ENCODE assay signal across 7 cellular contexts in the genomic region with DNA sequence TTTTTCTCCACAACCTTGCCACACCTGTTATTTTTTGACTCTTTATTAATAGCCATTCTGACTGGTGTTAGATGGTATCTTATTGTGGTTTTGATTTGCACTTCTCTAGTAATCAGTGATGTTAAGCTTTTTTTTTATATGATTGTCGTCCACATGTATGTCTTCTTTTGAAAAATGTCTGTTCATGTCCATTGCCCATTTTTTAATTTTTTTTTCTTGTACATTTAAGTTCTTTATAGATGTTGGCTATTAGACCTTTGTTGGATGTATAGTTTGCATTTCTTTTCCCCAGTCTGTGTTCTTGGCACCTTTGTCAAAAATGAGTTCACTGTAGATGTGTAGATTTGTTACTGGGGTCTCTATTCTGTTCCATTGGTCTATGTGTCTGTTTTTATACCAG. TPM values are rescaled to one million over a fixed set of nuclear protein-coding genes. Genes with fewer than 3 reads are reported as not detected.
"Had no signal": no experiment of that assay in that cellular context is flagged by ENCODE, and none has a peak within 500 bp of the region (broad histone marks: within the 10 kb centered on the region; RNA-seq: fewer than 3 reads in every experiment).

No MANE protein-coding gene starts in this region.

- H3K27ac Mint-ChIP-seq: IgD-negative memory B cell had no signal

- FAIRE-seq: HepG2, HTR-8/SVneo, K562 had no signal

- H3K9me3 Mint-ChIP-seq: IgD-negative memory B cell had no signal

- ATAC-seq: HepG2, K562 had no signal

- DNase-seq: IMR-90, KBM-7 had no signal

- H3K4me3 ChIP-seq: K562 had no signal

- H3K4me3 Mint-ChIP-seq: IgD-negative memory B cell had no signal

- H3K27me3 Mint-ChIP-seq: IgD-negative memory B cell had no signal

RNA-seq across cellular contexts. Expression of gene CYP3A5, which starts 34.2 kb away (rescaled TPM):
- total RNA-seq: IMR-90 had no signal
- polyA plus RNA-seq: IMR-90 had no signal

RNA-seq across cellular contexts. Expression of gene TMEM225B, which starts 47.5 kb away (rescaled TPM):
- total RNA-seq: HT1080 had no signal
